In the genomic region with DNA sequence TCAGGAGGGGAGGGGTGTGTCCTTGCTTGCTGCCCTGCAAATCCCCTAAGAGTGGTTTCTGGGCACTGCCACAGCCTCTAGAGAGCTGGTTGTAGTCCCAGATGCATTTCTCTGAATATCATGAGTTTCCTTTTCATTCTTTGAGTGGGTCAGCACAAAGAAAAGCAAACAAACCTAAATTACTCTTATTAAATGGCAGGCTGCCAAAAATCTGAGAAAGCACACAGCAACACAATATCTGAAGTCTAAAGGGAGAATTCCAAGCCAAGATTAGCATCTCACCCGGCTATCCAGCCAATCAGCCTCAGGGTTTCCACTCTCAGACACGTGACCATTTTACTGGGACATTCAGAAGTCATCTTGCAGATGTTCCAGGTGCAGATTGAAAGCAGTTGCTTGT, we compare ENCODE assay signal across 10 cellular contexts.
DNase-seq lines count a peak whose midpoint lies in the region; ATAC-seq and TF ChIP-seq lines count a peak whose summit lies in the region.
"Had no signal": no experiment of that assay in that cellular context is flagged by ENCODE, and none has a peak within 500 bp of the region (broad histone marks: within the 10 kb centered on the region; RNA-seq: fewer than 3 reads in every experiment).

No MANE protein-coding gene starts in this region.

- H3K9me3 Mint-ChIP-seq in endodermal cell = peaks cover 2% of the 10 kb centered on the region

- DNase-seq in A673 (ENCODE audit: low spot score) (peak; percentile 63), HFF-Myc (ENCODE audit: extremely low read depth, low read depth) (peak; percentile 89), NCI-H774 (lab: John Stamatoyannopoulos, UW) (peak; percentile 63), glomerular endothelial cell (ENCODE audit: extremely low read depth, low read depth, low spot score) (peak; percentile 94), endodermal cell (no peak), esophagus muscularis mucosa (ENCODE audit: extremely low spot score) (no peak), GM10248 (ENCODE audit: extremely low spot score) (no peak)
- DNase-seq in stimulated activated naive CD8-positive, alpha-beta T cell treated with anti-CD3 and anti-CD28 coated beads, Interleukin-15, Interleukin-2, amounts not matched to agents 100 U/mL and 50 U/mL, for 24 hours = no peak
- DNase-seq: cortex of kidney had no signal

- no peak overlapping the region for H3K27ac Mint-ChIP-seq in endodermal cell
- H3K27ac Mint-ChIP-seq: progenitor cell of endocrine pancreas had no signal

- H3K27me3 ChIP-seq in A673 (replicated peaks; ENCODE audit: insufficient read depth, low read depth, low read length, poor library complexity) (no peaks in the 10 kb centered on the region), endodermal cell (ENCODE audit: control insufficient read depth, insufficient read depth, low read length, poor library complexity, severe bottlenecking) (peaks cover 11% of the 10 kb centered on the region), esophagus muscularis mucosa (no peaks in the 10 kb centered on the region)

- peaks cover 7% of the 10 kb centered on the region for H3K4me1 ChIP-seq in A673 (ENCODE audit: insufficient read depth, low read length, poor library complexity, severe bottlenecking)
- peaks cover 10% of the 10 kb centered on the region for H3K4me1 ChIP-seq in endodermal cell (ENCODE audit: control insufficient read depth, insufficient read depth, low read length)
- peaks cover 5 to 18% (median 13%) of the 10 kb centered on the region in 4 donors for H3K4me1 ChIP-seq in esophagus muscularis mucosa

- peaks cover 28% of the 10 kb centered on the region for H3K4me1 Mint-ChIP-seq in endodermal cell

- POLR2A ChIA-PET in A673 (lab: Charles Lee; ENCODE audit: low non-redundant PET) = no interaction called here
- POLR2A ChIA-PET in GM10248 (lab: Yijun Ruan, JAX) = no interaction called here

- TF ChIP-seq POLR2A in esophagus muscularis mucosa (IDR thresholded peaks at IDR 0.05; ENCODE audit: low read depth) = no peak

- no peaks in the 10 kb centered on the region for H3K36me3 ChIP-seq in A673 (ENCODE audit: insufficient read depth, low read length, poor library complexity, severe bottlenecking)
- H3K36me3 ChIP-seq in endodermal cell (ENCODE audit: control insufficient read depth, insufficient read depth, low read length) = no peaks in the 10 kb centered on the region
- H3K36me3 ChIP-seq in esophagus muscularis mucosa = no peaks in the 10 kb centered on the region

- no peak overlapping the region for H3K4me3 ChIP-seq in A673 (ENCODE audit: low read depth, low read length, poor library complexity, severe bottlenecking)
- no peak overlapping the region for H3K4me3 ChIP-seq in HFF-Myc (replicated peaks; ENCODE audit: low read depth, low read length)
- no peak overlapping the region for H3K4me3 ChIP-seq in endodermal cell (ENCODE audit: low read length)
- no peak overlapping the region for H3K4me3 ChIP-seq in esophagus muscularis mucosa

- no peaks in the 10 kb centered on the region for H3K36me3 Mint-ChIP-seq in endodermal cell (ENCODE audit: low read depth)

- 88 to 100% methylated on average over 2 of the region's 2 CpGs for WGBS in endodermal cell (ENCODE audit: insufficient coverage in 1 of 2, insufficient read length in 1 of 2), 2 experiments
- WGBS in esophagus muscularis mucosa = 9% methylated on average over 2 of the region's 2 CpGs

- CTCF ChIA-PET in A673 (lab: Charles Lee) = no interaction called here
- CTCF ChIA-PET in GM10248 (lab: Yijun Ruan, JAX) = no interaction called here

- no peak overlapping the region for H3K4me3 Mint-ChIP-seq in endodermal cell

- H3K9me3 ChIP-seq in A673 (ENCODE audit: low read depth, low read length, poor library complexity, severe bottlenecking) (no peaks in the 10 kb centered on the region), endodermal cell (ENCODE audit: control insufficient read depth, low read length) (no peaks in the 10 kb centered on the region), esophagus muscularis mucosa (no peaks in the 10 kb centered on the region)

- no peak for ATAC-seq in stimulated activated naive CD8-positive, alpha-beta T cell treated with anti-CD3 and anti-CD28 coated beads, Interleukin-15, Interleukin-2, amounts not matched to agents 100 U/mL and 50 U/mL, for 24 hours

- no peak for TF ChIP-seq CTCF in A673 (conservative IDR thresholded peaks at IDR 0.05; ENCODE audit: low read depth, low read length)
- TF ChIP-seq CTCF in HFF-Myc (IDR thresholded peaks at IDR 0.05; ENCODE audit: low read depth, low read length, missing control alignments) = no peak
- no peak for TF ChIP-seq CTCF in endodermal cell (conservative IDR thresholded peaks at IDR 0.05)
- no peak for TF ChIP-seq CTCF in esophagus muscularis mucosa (IDR thresholded peaks at IDR 0.05)
- TF ChIP-seq CTCF in GM10248 (IDR thresholded peaks at IDR 0.05; ENCODE audit: control extremely low read depth, extremely low read depth, low read depth, missing control alignments) = no peak

- no peak overlapping the region for H3K27ac ChIP-seq in A673 (ENCODE audit: low read depth, low read length, poor library complexity, severe bottlenecking)
- no peak overlapping the region for H3K27ac ChIP-seq in endodermal cell (ENCODE audit: low read depth, low read length)
- H3K27ac ChIP-seq in esophagus muscularis mucosa (replicated peaks in 1 of 4) = no peak overlapping the region

- no peak overlapping the region for H3K9ac ChIP-seq in endodermal cell (ENCODE audit: extremely low read depth, low read length, poor library complexity, severe bottlenecking)

- BruUV-seq in A673 (replicated peaks; lab: Mats Ljungman, UMichigan) = no TSS peak

- intact Hi-C loops in A673 (cut with micrococcal nuclease; ENCODE audit: unreplicated experiment) = no loop called here
- intact Hi-C loops in esophagus muscularis mucosa (cut with DNase I) = no loop called here

- TF ChIP-seq EP300 in esophagus muscularis mucosa (IDR thresholded peaks at IDR 0.05) = no peak

- H3K27me3 Mint-ChIP-seq in endodermal cell (ENCODE audit: insufficient read depth) = peaks cover 6% of the 10 kb centered on the region

Comparison
In these comparisons a context has a peak if more than half of its experiments do, and no peak if none do; other contexts are left out.
1. DNase-seq: peak in A673 (single experiment), HFF-Myc (single experiment), NCI-H774 (single experiment) and glomerular endothelial cell (single experiment); none in endodermal cell (single experiment), stimulated activated naive CD8-positive, alpha-beta T cell treated with anti-CD3 and anti-CD28 coated beads, Interleukin-15, Interleukin-2, amounts not matched to agents 100 U/mL and 50 U/mL, for 24 hours (single experiment), esophagus muscularis mucosa (single experiment) and GM10248 (single experiment).